ENCODE assay signal across 17 cellular contexts in the genomic region with DNA sequence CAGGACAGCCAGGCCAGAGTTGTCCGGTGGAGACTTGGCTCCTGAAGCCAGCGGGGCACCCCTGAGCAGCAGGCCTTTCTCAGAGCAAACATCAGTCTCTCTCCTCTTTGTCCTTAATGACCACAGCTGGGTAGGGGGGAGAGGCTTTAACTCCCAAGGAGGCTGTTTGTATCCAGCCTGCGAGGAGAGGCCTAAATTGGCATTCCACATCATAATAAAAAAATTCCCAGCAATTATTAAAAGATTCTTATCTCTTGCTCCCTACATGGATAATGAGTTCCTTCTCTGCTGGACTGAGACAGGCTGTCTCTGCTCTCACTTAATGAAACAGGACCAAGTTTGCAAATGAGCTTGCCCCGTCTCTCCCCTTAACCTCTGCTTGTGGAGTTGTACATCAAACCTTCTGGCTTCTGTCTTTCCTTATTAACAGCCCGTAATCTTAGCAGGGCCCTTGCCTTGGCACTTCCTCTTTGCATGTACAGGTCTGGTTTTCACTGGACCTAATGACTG.
A peak's percentile ranks its signal among the peaks of the same experiment; 100 is the strongest.
DNase-seq lines count a peak whose midpoint lies in the region; ATAC-seq and TF ChIP-seq lines count a peak whose summit lies in the region.
"Had no signal": no experiment of that assay in that cellular context is flagged by ENCODE, and none has a peak within 500 bp of the region (broad histone marks: within the 10 kb centered on the region; RNA-seq: fewer than 3 reads in every experiment).

No MANE protein-coding gene starts in this region.

- H3K4me3 Mint-ChIP-seq in H9 (no peak overlapping the region), activated B cell treated with CpG ODN at 0.5 μM for 24 hours (peak overlapping the region; percentile 9), type B pancreatic cell (no peak overlapping the region)
- H3K4me3 Mint-ChIP-seq: immature natural killer cell; T-helper 2 cell treated with Interferon-gamma antibody and Interleukin-4, amounts not matched to agents 5 μg/mL and 100 μg/mL, for 36 hours had no signal

- CTCF ChIA-PET in activated B cell treated with CpG ODN at 0.5 μM for 24 hours (lab: Charles Lee) = interaction anchor here (0.9 kb wide), 1 partner anchor 21 kb away, joined by 3 read pairs; no protein-coding TSS in a partner anchor

- H3K4me2 ChIP-seq in H9 (ENCODE audit: insufficient read depth, insufficient read length, low read length) = no peak overlapping the region

- no peaks in the 10 kb centered on the region; a peak in 1 of 5 replicates for H3K9me3 Mint-ChIP-seq in H9
- H3K9me3 Mint-ChIP-seq in activated B cell treated with CpG ODN at 0.5 μM for 24 hours = no peaks in the 10 kb centered on the region
- no peaks in the 10 kb centered on the region for H3K9me3 Mint-ChIP-seq in type B pancreatic cell
- H3K9me3 Mint-ChIP-seq: T-helper 2 cell treated with Interferon-gamma antibody and Interleukin-4, amounts not matched to agents 5 μg/mL and 100 μg/mL, for 36 hours had no signal

- POLR2A ChIA-PET in activated B cell treated with CpG ODN at 0.5 μM for 24 hours (lab: Charles Lee) = no interaction called here

- peak; percentile 28 for ATAC-seq in activated B cell treated with CpG ODN at 0.5 μM for 24 hours (ENCODE audit: low read depth)
- ATAC-seq: foreskin keratinocyte; stimulated activated naive CD8-positive, alpha-beta T cell treated with anti-CD3 and anti-CD28 coated beads, Interleukin-15, Interleukin-2, amounts not matched to agents 100 U/mL and 50 U/mL, for 24 hours had no signal

- no peak overlapping the region for H3K23ac ChIP-seq in H9 (ENCODE audit: insufficient read length, low read depth, low read length)

- no peak overlapping the region for H2BK20ac ChIP-seq in H9 (ENCODE audit: low read depth, low read length, poor library complexity, severe bottlenecking)

- no peak overlapping the region for H2AK5ac ChIP-seq in H9 (ENCODE audit: insufficient read length, low read length)

- no peak overlapping the region for H3K18ac ChIP-seq in H9 (ENCODE audit: insufficient read length, low read depth, low read length)

- H3T11ph ChIP-seq in H9 (ENCODE audit: low read length) = no peak overlapping the region

- H3K27ac ChIP-seq in H9 (ENCODE audit: insufficient read length, low read depth, low read length) = no peak overlapping the region
- H3K27ac ChIP-seq: foreskin keratinocyte had no signal

- no peak overlapping the region for H2BK15ac ChIP-seq in H9 (ENCODE audit: low read depth, low read length)

- H3K56ac ChIP-seq in H9 (ENCODE audit: insufficient read length, low read depth, low read length) = no peak overlapping the region

- WGBS in H9 (ENCODE audit: extremely low coverage, insufficient read length, low lambda C conversion rate) = no CpG with 5 or more reads among the region's 5 CpGs

- no peaks in the 10 kb centered on the region for H3K4me1 ChIP-seq in H9 (ENCODE audit: insufficient read depth, low read length)
- H3K4me1 ChIP-seq: foreskin keratinocyte had no signal

- no peak overlapping the region for H2AFZ ChIP-seq in H9 (ENCODE audit: low read length)

- no peaks in the 10 kb centered on the region for H4K20me1 ChIP-seq in H9 (ENCODE audit: control insufficient read depth, insufficient read depth, insufficient read length)

- DNase-seq in H9 = no peak
- DNase-seq in activated B cell treated with CpG ODN at 0.5 μM for 24 hours = no peak
- peak; percentile 6 for DNase-seq in medulla oblongata (ENCODE audit: extremely low spot score)
- DNase-seq in type B pancreatic cell (ENCODE audit: extremely low spot score, unreplicated experiment) = no peak
- DNase-seq in stimulated activated CD4-positive, alpha-beta T cell treated with anti-CD3 and anti-CD28 coated beads, Interleukin-1b, Interleukin-23, amount 100 ng/mL, for 48 hours = no peak
- DNase-seq in foreskin fibroblast = no peak
- DNase-seq in GOT3 (lab: John Stamatoyannopoulos, UW) = no peak
- DNase-seq: aorta; COR-L47; immature natural killer cell; NCI-H1092; NCI-H446; RPMI8226; stimulated activated naive CD8-positive, alpha-beta T cell treated with anti-CD3 and anti-CD28 coated beads, Interleukin-15, Interleukin-2, amounts not matched to agents 100 U/mL and 50 U/mL, for 24 hours had no signal

- H2BK5ac ChIP-seq in H9 (ENCODE audit: insufficient read length, low read length) = no peak overlapping the region

- no peak overlapping the region; a peak in 1 of 7 replicates for H3K27ac Mint-ChIP-seq in H9
- H3K27ac Mint-ChIP-seq in activated B cell treated with CpG ODN at 0.5 μM for 24 hours = peak overlapping the region; percentile 12
- H3K27ac Mint-ChIP-seq in type B pancreatic cell = peak overlapping the region; percentile 31
- H3K27ac Mint-ChIP-seq: immature natural killer cell; T-helper 2 cell treated with Interferon-gamma antibody and Interleukin-4, amounts not matched to agents 5 μg/mL and 100 μg/mL, for 36 hours had no signal

- no peak overlapping the region for H4K8ac ChIP-seq in H9 (replicated peaks; ENCODE audit: insufficient read length, low read depth, low read length)

- no peaks in the 10 kb centered on the region for H3K23me2 ChIP-seq in H9 (ENCODE audit: insufficient read length, low read depth, low read length, poor library complexity, severe bottlenecking)

- no peak overlapping the region for H3K9ac ChIP-seq in H9 (ENCODE audit: extremely low read depth, insufficient read length, low read length)

- no peaks in the 10 kb centered on the region for H3K9me3 ChIP-seq in H9 (ENCODE audit: control insufficient read depth, low read depth, low read length)
- H3K9me3 ChIP-seq: right atrium auricular region had no signal

- 0 out of 2 replicates have a peak overlapping the region, but pooled peaks have one; percentile 46 for H3K14ac ChIP-seq in H9 (ENCODE audit: insufficient read depth, low read length)

- H3K27me3 Mint-ChIP-seq in H9 (ENCODE audit: low read depth) = no peaks in the 10 kb centered on the region; the same call in 1 of the 2 replicates
- H3K27me3 Mint-ChIP-seq in activated B cell treated with CpG ODN at 0.5 μM for 24 hours = no peaks in the 10 kb centered on the region
- H3K27me3 Mint-ChIP-seq in type B pancreatic cell = peaks cover 4% of the 10 kb centered on the region

- no peak overlapping the region for H2BK120ac ChIP-seq in H9 (ENCODE audit: low read depth, low read length, poor library complexity, severe bottlenecking)

- H3K79me2 ChIP-seq in H9 (ENCODE audit: insufficient read depth, low read length) = no peaks in the 10 kb centered on the region

- H3K4me3 ChIP-seq in foreskin fibroblast (ENCODE audit: low read depth in 1 of 2, low read length in 2 of 2) = no peak overlapping the region
- H3K4me3 ChIP-seq: right atrium auricular region had no signal

- H3K4ac ChIP-seq in H9 (ENCODE audit: low read depth, low read length) = no peak overlapping the region

- intact Hi-C loops in activated B cell treated with CpG ODN at 0.5 μM for 24 hours (cut with micrococcal nuclease) = no loop called here

- no peak for TF ChIP-seq CTCF in H9 (conservative IDR thresholded peaks at IDR 0.05)
- no peak for TF ChIP-seq CTCF in activated B cell treated with CpG ODN at 0.5 μM for 24 hours (IDR thresholded peaks at IDR 0.05)
- TF ChIP-seq CTCF in type B pancreatic cell (conservative IDR thresholded peaks at IDR 0.05) = no peak
- TF ChIP-seq CTCF in foreskin fibroblast (IDR thresholded peaks at IDR 0.05; ENCODE audit: low read depth, low read length) = no peak

- no peak overlapping the region for H4K91ac ChIP-seq in H9 (ENCODE audit: insufficient read length, low read depth, low read length)

- H3K4me1 Mint-ChIP-seq in H9 (peaks cover 24 to 40% of the 10 kb centered on the region in 2 experiments), activated B cell treated with CpG ODN at 0.5 μM for 24 hours (peaks cover 12% of the 10 kb centered on the region), type B pancreatic cell (ENCODE audit: unreplicated experiment) (peaks cover 49% of the 10 kb centered on the region)
- H3K4me1 Mint-ChIP-seq: immature natural killer cell had no signal

- H4K5ac ChIP-seq in H9 (ENCODE audit: insufficient read length, low read depth, low read length) = no peak overlapping the region

- H3K27me3 ChIP-seq in H9 (ENCODE audit: insufficient read depth, low read length) = no peaks in the 10 kb centered on the region
- H3K27me3 ChIP-seq: right atrium auricular region had no signal

- no peaks in the 10 kb centered on the region for H3K79me1 ChIP-seq in H9 (ENCODE audit: insufficient read depth, low read depth, low read length, poor library complexity, severe bottlenecking)

- no peaks in the 10 kb centered on the region for H3K36me3 Mint-ChIP-seq in H9 (ENCODE audit: insufficient read depth in 1 of 3, low read depth in 3 of 3)
- H3K36me3 Mint-ChIP-seq in activated B cell treated with CpG ODN at 0.5 μM for 24 hours (ENCODE audit: low read depth) = no peaks in the 10 kb centered on the region
- H3K36me3 Mint-ChIP-seq in type B pancreatic cell = no peaks in the 10 kb centered on the region
- H3K36me3 Mint-ChIP-seq: immature natural killer cell had no signal

- no peak overlapping the region for H2BK12ac ChIP-seq in H9 (ENCODE audit: insufficient read length, low read depth, low read length)

Comparison
In these comparisons a context has a peak if more than half of its experiments do, and no peak if none do; other contexts are left out.
1. H3K27ac Mint-ChIP-seq: peak in activated B cell treated with CpG ODN at 0.5 μM for 24 hours (single experiment) and type B pancreatic cell (single experiment); none in H9 (0 of 3).